In genomic region chr10:128062331-128062730, GRCh38 we compare ENCODE assay signal across 9 cellular contexts.
DNase-seq lines count a peak whose midpoint lies in the region; ATAC-seq and TF ChIP-seq lines count a peak whose summit lies in the region.
"Had no signal": no experiment of that assay in that cellular context is flagged by ENCODE, and none has a peak within 500 bp of the region (broad histone marks: within the 10 kb centered on the region; RNA-seq: fewer than 3 reads in every experiment).

No MANE protein-coding gene starts in this region.

- H3K27ac ChIP-seq in MM.1S (ENCODE audit: low read length): peak overlapping the region; percentile 90
- no peak overlapping the region for H3K27ac ChIP-seq in trophoblast cell (ENCODE audit: low read depth, low read length)

- peak overlapping the region; percentile 86 for H3K27ac Mint-ChIP-seq in dendritic cell treated with granulocyte-macrophage colony-stimulating factor and Interleukin-4, amounts not matched to agents 40 ng/mL and 50 ng/mL, for 4 days

- no peak overlapping the region for H3K4ac ChIP-seq in trophoblast cell (ENCODE audit: low read depth, low read length)

- H3K4me3 ChIP-seq in MM.1S (ENCODE audit: low read length): peak overlapping the region; percentile 41; the same call in 1 of the 2 replicates
- H3K4me3 ChIP-seq in trophoblast cell (ENCODE audit: low read depth, low read length): no peak overlapping the region

- H3K9me2 ChIP-seq in MM.1S (replicated peaks; ENCODE audit: insufficient read depth, low read length): no peaks in the 10 kb centered on the region

- no peak overlapping the region for H2AK5ac ChIP-seq in trophoblast cell (ENCODE audit: low read length)

- H3K4me1 Mint-ChIP-seq in dendritic cell treated with granulocyte-macrophage colony-stimulating factor and Interleukin-4, amounts not matched to agents 40 ng/mL and 50 ng/mL, for 4 days (ENCODE audit: low read depth): peaks cover 98% of the 10 kb centered on the region

- no peak overlapping the region for H4K12ac ChIP-seq in trophoblast cell (ENCODE audit: low read depth, low read length)

- H3K9me3 ChIP-seq in MM.1S (replicated peaks; ENCODE audit: insufficient read depth, low read length) (no peaks in the 10 kb centered on the region), trophoblast cell (ENCODE audit: insufficient read depth, low read depth, low read length) (peaks cover 16% of the 10 kb centered on the region)

- peak overlapping the region; percentile 79; the same call in 1 of the 2 replicates for H3K4me2 ChIP-seq in MM.1S (ENCODE audit: low read depth, low read length)
- H3K4me2 ChIP-seq in trophoblast cell (ENCODE audit: low read length): no peak overlapping the region

- no peak overlapping the region for H2BK5ac ChIP-seq in trophoblast cell (ENCODE audit: low read depth, low read length, poor library complexity)

- DNase-seq in MM.1S: no peak
- DNase-seq in trophoblast cell: peak; percentile 66 to 68
- DNase-seq in COR-L47 (lab: John Stamatoyannopoulos, UW): no peak
- DNase-seq in NCI-H1092 (lab: John Stamatoyannopoulos, UW): no peak
- DNase-seq: NCI-H510A treated with DMSO at 0.1 percent for 48 hours had no signal

- peaks cover 4% of the 10 kb centered on the region for H3K9me3 Mint-ChIP-seq in dendritic cell treated with granulocyte-macrophage colony-stimulating factor and Interleukin-4, amounts not matched to agents 40 ng/mL and 50 ng/mL, for 4 days

- no peaks in the 10 kb centered on the region for H3K79me2 ChIP-seq in MM.1S (ENCODE audit: low read length)
- no peaks in the 10 kb centered on the region for H3K79me2 ChIP-seq in trophoblast cell (ENCODE audit: control insufficient read depth, insufficient read depth, low read length, poor library complexity)

- H3K9ac ChIP-seq in MM.1S (ENCODE audit: low read length): peak overlapping the region; percentile 35; the same call in 1 of the 2 replicates
- no peak overlapping the region for H3K9ac ChIP-seq in trophoblast cell (ENCODE audit: low read length)

- H4K20me1 ChIP-seq in MM.1S (ENCODE audit: insufficient read depth, low read length): no peaks in the 10 kb centered on the region

- peaks cover 3% of the 10 kb centered on the region for H3K79me1 ChIP-seq in trophoblast cell (ENCODE audit: low read length)

- no peak overlapping the region for H3K18ac ChIP-seq in trophoblast cell (ENCODE audit: low read length)

- no peak overlapping the region for H4K8ac ChIP-seq in trophoblast cell (ENCODE audit: low read depth, low read length)

- H3F3A ChIP-seq in MM.1S (ENCODE audit: insufficient read depth, low read length): peaks cover 28% of the 10 kb centered on the region

- peaks cover 100% of the 10 kb centered on the region for H3K36me3 Mint-ChIP-seq in dendritic cell treated with granulocyte-macrophage colony-stimulating factor and Interleukin-4, amounts not matched to agents 40 ng/mL and 50 ng/mL, for 4 days (ENCODE audit: low read depth)

- no CpG with 5 or more reads among the region's 9 CpGs for WGBS in trophoblast cell (ENCODE audit: extremely low coverage, insufficient coverage, insufficient read length)

- no peak for TF ChIP-seq CTCF in MM.1S (IDR thresholded peaks at IDR 0.05; ENCODE audit: low read length)

- no peak overlapping the region for H3K14ac ChIP-seq in trophoblast cell (ENCODE audit: low read length)

- H2BK120ac ChIP-seq in trophoblast cell (ENCODE audit: insufficient read depth, low read length, poor library complexity): no peak overlapping the region

- H3K27me3 ChIP-seq in MM.1S (replicated peaks; ENCODE audit: insufficient read depth, low read length) (no peaks in the 10 kb centered on the region), trophoblast cell (ENCODE audit: insufficient read depth, low read length) (no peaks in the 10 kb centered on the region)

- intact Hi-C loops in dendritic cell treated with granulocyte-macrophage colony-stimulating factor and Interleukin-4, amounts not matched to agents 40 ng/mL and 50 ng/mL, for 4 days (cut with micrococcal nuclease): no loop called here

- H3K4me1 ChIP-seq in MM.1S (ENCODE audit: low read length) (peaks cover 35% of the 10 kb centered on the region), trophoblast cell (ENCODE audit: control insufficient read depth in 1 of 2, insufficient read depth in 2 of 2, low read length in 2 of 2) (peaks cover 4 to 6% of the 10 kb centered on the region in 2 experiments)

- H3K27me3 Mint-ChIP-seq in dendritic cell treated with granulocyte-macrophage colony-stimulating factor and Interleukin-4, amounts not matched to agents 40 ng/mL and 50 ng/mL, for 4 days: no peaks in the 10 kb centered on the region

- H3K23ac ChIP-seq in trophoblast cell (ENCODE audit: low read length): no peak overlapping the region

- peak overlapping the region; percentile 73 for H3K4me3 Mint-ChIP-seq in dendritic cell treated with granulocyte-macrophage colony-stimulating factor and Interleukin-4, amounts not matched to agents 40 ng/mL and 50 ng/mL, for 4 days

- H2AFZ ChIP-seq in MM.1S (ENCODE audit: low read length): 0 out of 2 replicates have a peak overlapping the region, but pooled peaks have one; percentile 47
- no peak overlapping the region for H2AFZ ChIP-seq in trophoblast cell (ENCODE audit: insufficient read depth, low read length, poor library complexity)

- no peak overlapping the region for H4K91ac ChIP-seq in trophoblast cell (ENCODE audit: low read depth, low read length)

- peak; percentile 8 for ATAC-seq in GM21619 (IDR thresholded peaks at IDR 0.05; ENCODE audit: unreplicated experiment)
- ATAC-seq in HG02610 (IDR thresholded peaks at IDR 0.05; ENCODE audit: unreplicated experiment): no peak
- ATAC-seq in GM21367 (IDR thresholded peaks at IDR 0.05; ENCODE audit: unreplicated experiment): no peak

- H2BK12ac ChIP-seq in trophoblast cell (ENCODE audit: low read length): no peak overlapping the region

- H3K36me3 ChIP-seq in MM.1S (replicated peaks; ENCODE audit: insufficient read depth, low read length) (no peaks in the 10 kb centered on the region), trophoblast cell (ENCODE audit: control insufficient read depth in 1 of 2, insufficient read depth in 2 of 2, low read length in 2 of 2) (peaks cover 29 to 36% of the 10 kb centered on the region in 2 experiments)

Comparison
In these comparisons a context has a peak if more than half of its experiments do, and no peak if none do; other contexts are left out.
1. DNase-seq: peak in trophoblast cell (2 of 2); none in MM.1S (single experiment), COR-L47 (single experiment) and NCI-H1092 (single experiment).